ENCODE assay signal across 31 cellular contexts in genomic region chr7:26444554-26444953, GRCh38.
"Had no signal": no experiment of that assay in that cellular context is flagged by ENCODE, and none has a peak within 500 bp of the region (broad histone marks: within the 10 kb centered on the region; RNA-seq: fewer than 3 reads in every experiment).

No MANE protein-coding gene starts in this region.

- DNase-seq: activated CD4-positive, alpha-beta memory T cell treated with anti-CD3 and anti-CD28 coated beads for 36 hours; activated CD4-positive, alpha-beta T cell treated with anti-CD3 and anti-CD28 coated beads for 36 hours; activated CD4-positive, alpha-beta T cell treated with anti-CD3 and anti-CD28 coated beads, Interleukin-2, amount 10 ng/mL, durations not matched to agents 24 days and 14 days; activated CD4-positive, CD25-positive, alpha-beta regulatory T cell; activated CD4-positive, CD25-positive, alpha-beta regulatory T cell treated with anti-CD3 and anti-CD28 coated beads, Interleukin-2, amount 50 U/mL, for 72 hours; activated CD8-positive, alpha-beta memory T cell treated with anti-CD3 and anti-CD28 coated beads, Interleukin-2, amount 50 U/mL, for 48 hours; activated effector memory CD4-positive, alpha-beta T cell treated with Interleukin-2 at 50 U/mL for 16 hours; activated gamma-delta T cell treated with Interleukin-2 at 50 U/mL for 16 hours; activated naive CD4-positive, alpha-beta T cell treated with anti-CD3 and anti-CD28 coated beads, Interleukin-2, amount 50 U/mL, for 16 hours; activated naive CD4-positive, alpha-beta T cell treated with Interleukin-2 at 50 U/mL for 16 hours; activated naive CD8-positive, alpha-beta T cell treated with anti-CD3 and anti-CD28 coated beads, Interleukin-2, amount 50 U/mL, for 24 hours; activated T-cell treated with anti-CD3 and anti-CD28 coated beads for 4 hours; activated T-cell treated with anti-CD3 and anti-CD28 coated beads, Interleukin-2, amount 50 U/mL, for 24 hours; activated T-cell treated with anti-CD3 and anti-CD28 coated beads, Interleukin-2, amount 50 U/mL, for 72 hours; adrenal gland; amygdala; aorta; body of pancreas; caudate nucleus; cortex of kidney; dermis blood vessel endothelial cell; effector CD4-positive, alpha-beta T cell; effector memory CD8-positive, alpha-beta T cell; erythroblast; foreskin keratinocyte; gastrocnemius medialis; heart right ventricle; T-helper 2 cell had no signal

- H3K27me3 ChIP-seq: adrenal gland, body of pancreas, foreskin keratinocyte, gastrocnemius medialis had no signal

- H3K4me3 ChIP-seq: adrenal gland, body of pancreas, esophagus muscularis mucosa, gastrocnemius medialis, heart right ventricle had no signal

- H3K36me3 Mint-ChIP-seq: activated CD4-positive, alpha-beta memory T cell treated with anti-CD3 and anti-CD28 coated beads for 36 hours; activated naive CD8-positive, alpha-beta T cell had no signal

- H3K27ac Mint-ChIP-seq: activated CD4-positive, alpha-beta memory T cell treated with anti-CD3 and anti-CD28 coated beads for 36 hours; activated CD4-positive, alpha-beta T cell treated with anti-CD3 and anti-CD28 coated beads for 36 hours; activated CD4-positive, alpha-beta T cell treated with anti-CD3 and anti-CD28 coated beads, Interleukin-2, amount 10 ng/mL, durations not matched to agents 24 days and 14 days; activated naive CD8-positive, alpha-beta T cell; activated naive CD8-positive, alpha-beta T cell treated with anti-CD3 and anti-CD28 coated beads, Interleukin-2, amount 50 U/mL, for 24 hours; activated T-cell treated with anti-CD3 and anti-CD28 coated beads, Interleukin-2, amount 50 U/mL, for 24 hours; activated T-cell treated with anti-CD3 and anti-CD28 coated beads, Interleukin-2, amount 50 U/mL, for 72 hours; activated T-helper 17 cell treated with anti-CD3 and anti-CD28 coated beads, Interleukin-2, amount 50 U/mL, for 72 hours; effector memory CD8-positive, alpha-beta T cell had no signal

- H3K4me1 ChIP-seq: adrenal gland, gastrocnemius medialis, heart right ventricle had no signal

- H3K27ac ChIP-seq: adrenal gland, body of pancreas, esophagus muscularis mucosa, foreskin keratinocyte, gastrocnemius medialis, heart right ventricle had no signal

- H3K4me1 Mint-ChIP-seq: activated CD4-positive, alpha-beta T cell treated with anti-CD3 and anti-CD28 coated beads for 36 hours; activated CD4-positive, alpha-beta T cell treated with anti-CD3 and anti-CD28 coated beads, Interleukin-2, amount 10 ng/mL, durations not matched to agents 24 days and 14 days; activated naive CD8-positive, alpha-beta T cell treated with anti-CD3 and anti-CD28 coated beads, Interleukin-2, amount 50 U/mL, for 24 hours; activated T-helper 17 cell treated with anti-CD3 and anti-CD28 coated beads, Interleukin-2, amount 50 U/mL, for 72 hours had no signal

- H3K4me3 Mint-ChIP-seq: activated CD4-positive, alpha-beta memory T cell treated with anti-CD3 and anti-CD28 coated beads for 36 hours; activated CD4-positive, alpha-beta T cell treated with anti-CD3 and anti-CD28 coated beads for 36 hours; activated CD4-positive, alpha-beta T cell treated with anti-CD3 and anti-CD28 coated beads, Interleukin-2, amount 10 ng/mL, durations not matched to agents 24 days and 14 days; activated naive CD8-positive, alpha-beta T cell; activated naive CD8-positive, alpha-beta T cell treated with anti-CD3 and anti-CD28 coated beads, Interleukin-2, amount 50 U/mL, for 24 hours; activated T-cell treated with anti-CD3 and anti-CD28 coated beads, Interleukin-2, amount 50 U/mL, for 24 hours; activated T-cell treated with anti-CD3 and anti-CD28 coated beads, Interleukin-2, amount 50 U/mL, for 72 hours; activated T-helper 17 cell treated with anti-CD3 and anti-CD28 coated beads, Interleukin-2, amount 50 U/mL, for 72 hours; effector memory CD8-positive, alpha-beta T cell had no signal

- H3K36me3 ChIP-seq: adrenal gland, esophagus muscularis mucosa, gastrocnemius medialis, heart right ventricle had no signal

- H3K9me3 ChIP-seq: adrenal gland, body of pancreas, esophagus muscularis mucosa, gastrocnemius medialis, heart right ventricle had no signal

- H3K9me3 Mint-ChIP-seq: activated CD4-positive, alpha-beta memory T cell treated with anti-CD3 and anti-CD28 coated beads for 36 hours; activated CD4-positive, alpha-beta T cell treated with anti-CD3 and anti-CD28 coated beads, Interleukin-2, amount 10 ng/mL, durations not matched to agents 24 days and 14 days; activated naive CD8-positive, alpha-beta T cell treated with anti-CD3 and anti-CD28 coated beads, Interleukin-2, amount 50 U/mL, for 24 hours; activated T-cell treated with anti-CD3 and anti-CD28 coated beads, Interleukin-2, amount 50 U/mL, for 24 hours; activated T-cell treated with anti-CD3 and anti-CD28 coated beads, Interleukin-2, amount 50 U/mL, for 72 hours; activated T-helper 17 cell treated with anti-CD3 and anti-CD28 coated beads, Interleukin-2, amount 50 U/mL, for 72 hours; effector memory CD8-positive, alpha-beta T cell had no signal
